8 cellular contexts compared by ENCODE assay signal in genomic region chr3:69051796-69052566, GRCh38. TPM values are rescaled to one million over a fixed set of nuclear protein-coding genes. Genes with fewer than 3 reads are reported as not detected.
A peak's percentile ranks its signal among the peaks of the same experiment; 100 is the strongest.
DNase-seq lines count a peak whose midpoint lies in the region; ATAC-seq, FAIRE-seq and TF ChIP-seq lines count a peak whose summit lies in the region.

TSS of gene TMF1 (minus strand) at chr3:69052333. CDS start at chr3:69052086, 247 bp downstream.

- peaks cover 9% of the 10 kb centered on the region for H3K4me1 ChIP-seq in neural progenitor cell

- ATAC-seq in GM21786 (IDR thresholded peaks at IDR 0.05; ENCODE audit: unreplicated experiment) = peak; percentile 98

- H2AFZ ChIP-seq in neural progenitor cell (replicated peaks) = peak within 1 kb of the TSS; percentile 85

- DNase-seq in D721Med (ENCODE audit: insufficient read length, low spot score) = peak; percentile 39
- peak; percentile 97 for DNase-seq in LNCaP clone FGC (ENCODE audit: low read depth)
- DNase-seq in activated T-cell treated with anti-CD3 and anti-CD28 coated beads, Interleukin-2, amount 50 U/mL, for 48 hours = peak; percentile 96 to 97
- DNase-seq in fibroblast of the aortic adventitia (ENCODE audit: low read depth) = peak; percentile 100
- peak; percentile 99 for DNase-seq in neural progenitor cell (ENCODE audit: low spot score)
- DNase-seq in substantia nigra (lab: John Stamatoyannopoulos, UW) = no peak
- DNase-seq in NCI-H2227 treated with DMSO at 0.1 percent for 48 hours (lab: John Stamatoyannopoulos, UW) = no peak

- peaks cover 24% of the 10 kb centered on the region for H3F3A ChIP-seq in neural progenitor cell (ENCODE audit: low read depth)

- H4K20me1 ChIP-seq in neural progenitor cell (ENCODE audit: low read depth) = no peaks in the 10 kb centered on the region

- peak within 1 kb of the TSS; percentile 85 for H3K4me2 ChIP-seq in neural progenitor cell

- no peaks in the 10 kb centered on the region for H3K27me3 ChIP-seq in neural progenitor cell

- peak within 1 kb of the TSS; percentile 97 for H3K27ac Mint-ChIP-seq in neural progenitor cell

- TF ChIP-seq CTCF in D721Med (IDR thresholded peaks at IDR 0.05; ENCODE audit: insufficient read depth, missing control alignments) (no peak), LNCaP clone FGC (IDR thresholded peaks at IDR 0.05; ENCODE audit: control insufficient read depth, extremely low read depth, insufficient read depth) (no peak), fibroblast of the aortic adventitia (IDR thresholded peaks at IDR 0.05; ENCODE audit: insufficient read depth, low read length) (no peak), neural progenitor cell (IDR thresholded peaks at IDR 0.05) (no peak)

- no peaks in the 10 kb centered on the region for H3K9me3 ChIP-seq in neural progenitor cell (ENCODE audit: low read depth)

- H3K36me3 ChIP-seq in neural progenitor cell = peaks cover 16% of the 10 kb centered on the region

- H3K4me3 Mint-ChIP-seq in neural progenitor cell = peak within 1 kb of the TSS; percentile 96

- H3K27ac ChIP-seq in neural progenitor cell (peak within 1 kb of the TSS; percentile 39), substantia nigra (ENCODE audit: low read depth, low read length, poor library complexity, severe bottlenecking) (peak within 1 kb of the TSS; percentile 85)

- peaks cover 4% of the 10 kb centered on the region for H3K27me3 Mint-ChIP-seq in neural progenitor cell (ENCODE audit: insufficient read depth, low read depth)

- peak within 1 kb of the TSS; percentile 77 for H3K9ac ChIP-seq in neural progenitor cell

- H3K4me3 ChIP-seq in LNCaP clone FGC (ENCODE audit: low read depth, low read length) (peak within 1 kb of the TSS; percentile 78), fibroblast of the aortic adventitia (ENCODE audit: low read depth, low read length) (peak within 1 kb of the TSS; percentile 93), neural progenitor cell (peak within 1 kb of the TSS; percentile 85)

- peaks cover 21% of the 10 kb centered on the region for H3K4me1 Mint-ChIP-seq in neural progenitor cell

- H3K79me2 ChIP-seq in neural progenitor cell (ENCODE audit: low read depth) = peaks cover 28% of the 10 kb centered on the region

- no peaks in the 10 kb centered on the region for H3K9me3 Mint-ChIP-seq in neural progenitor cell

- peak; percentile 95 for FAIRE-seq in D721Med (lab: Jason Lieb, UNC)

- peaks cover 11% of the 10 kb centered on the region for H3K36me3 Mint-ChIP-seq in neural progenitor cell

RNA-seq across cellular contexts. Expression of gene TMF1, which starts in this region (rescaled TPM):
- total RNA-seq in fibroblast of the aortic adventitia (ENCODE audit: low replicate concordance) (41.0 and 50.9 TPM in 2 replicates), neural progenitor cell (ENCODE audit: low replicate concordance) (14.6 and 24.4 TPM in 2 replicates)

Comparison
In these comparisons a context has a peak if more than half of its experiments do, and no peak if none do; other contexts are left out.
1. DNase-seq: peak in D721Med (single experiment), LNCaP clone FGC (single experiment), activated T-cell treated with anti-CD3 and anti-CD28 coated beads, Interleukin-2, amount 50 U/mL, for 48 hours (2 of 2), fibroblast of the aortic adventitia (single experiment) and neural progenitor cell (single experiment); none in substantia nigra (0 of 49) and NCI-H2227 treated with DMSO at 0.1 percent for 48 hours (single experiment).
2. Peak in every context shown above with its lines, with median percentiles within 50 percentile points of each other: H3K4me3 ChIP-seq.